In genomic region chr6:43972179-43972914, GRCh38 we compare ENCODE assay signal across 11 cellular contexts.
DNase-seq lines count a peak whose midpoint lies in the region; ATAC-seq and TF ChIP-seq lines count a peak whose summit lies in the region.
"Had no signal": no experiment of that assay in that cellular context is flagged by ENCODE, and none has a peak within 500 bp of the region (broad histone marks: within the 10 kb centered on the region; RNA-seq: fewer than 3 reads in every experiment).

No MANE protein-coding gene starts in this region.

- no peaks in the 10 kb centered on the region for H3K27me3 ChIP-seq in colonic mucosa

- H3K36me3 Mint-ChIP-seq in type B pancreatic cell, result no peaks in the 10 kb centered on the region
- no peaks in the 10 kb centered on the region for H3K36me3 Mint-ChIP-seq in activated CD4-positive, alpha-beta T cell treated with anti-CD3 and anti-CD28 coated beads, Interleukin-2, amount 10 ng/mL, durations not matched to agents 24 days and 14 days (ENCODE audit: low read depth)

- no peaks in the 10 kb centered on the region for H3K4me1 ChIP-seq in colonic mucosa

- peak overlapping the region; percentile 35 for H3K27ac ChIP-seq in colonic mucosa

- H3K9me3 ChIP-seq in colonic mucosa, result no peaks in the 10 kb centered on the region

- intact Hi-C loops in colonic mucosa (cut with DNase I), result no loop called here
- intact Hi-C loops in left colon (cut with DNase I, micrococcal nuclease), result no loop called here
- intact Hi-C loops in activated CD4-positive, alpha-beta T cell treated with anti-CD3 and anti-CD28 coated beads, Interleukin-2, amount 10 ng/mL, durations not matched to agents 24 days and 14 days (cut with micrococcal nuclease), result no loop called here

- no peak overlapping the region for H3K4me3 ChIP-seq in colonic mucosa

- ATAC-seq in left lobe of liver (no peak), left colon (no peak)

- no peak for TF ChIP-seq CTCF in colonic mucosa (IDR thresholded peaks at IDR 0.05)
- no peak for TF ChIP-seq CTCF in type B pancreatic cell (conservative IDR thresholded peaks at IDR 0.05)

- H3K27ac Mint-ChIP-seq in type B pancreatic cell, result no peak overlapping the region
- H3K27ac Mint-ChIP-seq in activated CD4-positive, alpha-beta T cell treated with anti-CD3 and anti-CD28 coated beads, Interleukin-2, amount 10 ng/mL, durations not matched to agents 24 days and 14 days, result no peak overlapping the region
- H3K27ac Mint-ChIP-seq: stimulated activated naive CD8-positive, alpha-beta T cell treated with anti-CD3 and anti-CD28 coated beads, Interleukin-15, Interleukin-2, amounts not matched to agents 100 ng/mL and 50 ng/mL, for 24 hours had no signal

- peaks cover 14% of the 10 kb centered on the region for H3K27me3 Mint-ChIP-seq in type B pancreatic cell
- peaks cover 37% of the 10 kb centered on the region for H3K27me3 Mint-ChIP-seq in activated CD4-positive, alpha-beta T cell treated with anti-CD3 and anti-CD28 coated beads, Interleukin-2, amount 10 ng/mL, durations not matched to agents 24 days and 14 days

- H3K4me3 Mint-ChIP-seq in type B pancreatic cell, result no peak overlapping the region
- no peak overlapping the region for H3K4me3 Mint-ChIP-seq in activated CD4-positive, alpha-beta T cell treated with anti-CD3 and anti-CD28 coated beads, Interleukin-2, amount 10 ng/mL, durations not matched to agents 24 days and 14 days
- H3K4me3 Mint-ChIP-seq: stimulated activated naive CD8-positive, alpha-beta T cell treated with anti-CD3 and anti-CD28 coated beads, Interleukin-15, Interleukin-2, amounts not matched to agents 100 ng/mL and 50 ng/mL, for 24 hours had no signal

- peaks cover 12% of the 10 kb centered on the region for H3K9me3 Mint-ChIP-seq in type B pancreatic cell
- H3K9me3 Mint-ChIP-seq in activated CD4-positive, alpha-beta T cell treated with anti-CD3 and anti-CD28 coated beads, Interleukin-2, amount 10 ng/mL, durations not matched to agents 24 days and 14 days, result no peaks in the 10 kb centered on the region
- H3K9me3 Mint-ChIP-seq: stimulated activated naive CD8-positive, alpha-beta T cell treated with anti-CD3 and anti-CD28 coated beads, Interleukin-15, Interleukin-2, amounts not matched to agents 100 ng/mL and 50 ng/mL, for 24 hours had no signal

- H3K4me1 Mint-ChIP-seq in type B pancreatic cell (ENCODE audit: unreplicated experiment), result peaks cover 24% of the 10 kb centered on the region
- peaks cover 1% of the 10 kb centered on the region for H3K4me1 Mint-ChIP-seq in activated CD4-positive, alpha-beta T cell treated with anti-CD3 and anti-CD28 coated beads, Interleukin-2, amount 10 ng/mL, durations not matched to agents 24 days and 14 days

- no peaks in the 10 kb centered on the region for H3K36me3 ChIP-seq in colonic mucosa

- DNase-seq in NCI-H2029 treated with DMSO at 0.1 percent for 48 hours (lab: John Stamatoyannopoulos, UW) (peak; percentile 76), NCI-H2029 (lab: John Stamatoyannopoulos, UW) (no peak), colonic mucosa (no peak), left lobe of liver (ENCODE audit: low spot score) (peak; percentile 41), type B pancreatic cell (ENCODE audit: extremely low spot score, unreplicated experiment) (peak; percentile 50), left colon (no peak)
- no peak for DNase-seq in activated CD4-positive, alpha-beta T cell treated with anti-CD3 and anti-CD28 coated beads, Interleukin-2, amount 10 ng/mL, durations not matched to agents 24 days and 14 days
- DNase-seq in stimulated activated CD4-positive, alpha-beta T cell treated with anti-CD3 and anti-CD28 coated beads, Interleukin-12 subunit alpha, Interleukin-12 subunit beta, amount 100 ng/mL, for 4 hours, result no peak
- DNase-seq: 8988T; activated CD4-positive, alpha-beta T cell treated with anti-CD3 and anti-CD28 coated beads, Interleukin-2, amount 50 U/mL, for 48 hours had no signal

- no peak overlapping the region for H3K9ac ChIP-seq in colonic mucosa (ENCODE audit: low read depth in 2 of 2, low read length in 2 of 2)

Comparison
In these comparisons a context has a peak if more than half of its experiments do, and no peak if none do; other contexts are left out.
1. DNase-seq: peak in NCI-H2029 treated with DMSO at 0.1 percent for 48 hours (single experiment), left lobe of liver (single experiment) and type B pancreatic cell (single experiment); none in NCI-H2029 (single experiment), colonic mucosa (single experiment), left colon (0 of 2), activated CD4-positive, alpha-beta T cell treated with anti-CD3 and anti-CD28 coated beads, Interleukin-2, amount 10 ng/mL, durations not matched to agents 24 days and 14 days (single experiment) and stimulated activated CD4-positive, alpha-beta T cell treated with anti-CD3 and anti-CD28 coated beads, Interleukin-12 subunit alpha, Interleukin-12 subunit beta, amount 100 ng/mL, for 4 hours (single experiment).